In the genomic region with DNA sequence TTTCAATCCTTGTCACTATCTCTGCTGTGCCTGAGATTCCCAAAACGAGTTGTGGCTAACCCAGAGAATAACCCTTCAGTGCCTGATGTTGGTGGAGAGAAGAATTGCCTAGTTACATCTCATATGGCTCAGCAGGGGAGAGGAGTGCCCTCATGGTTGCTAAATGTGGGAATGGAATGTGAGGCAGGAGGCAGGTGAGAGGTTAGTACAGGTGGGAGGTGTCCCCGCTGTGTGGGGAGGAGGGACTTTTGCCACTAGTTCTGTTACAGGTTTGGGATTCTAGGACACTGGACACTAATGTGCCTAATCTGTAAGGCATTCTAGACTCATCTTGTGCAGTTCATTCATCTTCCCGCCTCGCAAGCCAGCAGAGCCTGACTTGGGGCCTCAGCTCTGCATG, we compare ENCODE assay signal across 1 cellular context.
A peak's percentile ranks its signal among the peaks of the same experiment; 100 is the strongest.
TF ChIP-seq lines count a peak whose summit lies in the region.

No MANE protein-coding gene starts in this region.

TF ChIP-seq in GM23338, 12 proteins besides CTCF, POLR2A, EP300 and RAD21:
- no peak for TF ChIP-seq STAT1 (IDR thresholded peaks at IDR 0.05; ENCODE audit: unreplicated experiment)
- TF ChIP-seq ZNF462 (CRISPR knock-in tag; IDR thresholded peaks at IDR 0.05), result peak; percentile 14; the same call in 1 of the 2 replicates
